23 cellular contexts compared by ENCODE assay signal in the genomic region with DNA sequence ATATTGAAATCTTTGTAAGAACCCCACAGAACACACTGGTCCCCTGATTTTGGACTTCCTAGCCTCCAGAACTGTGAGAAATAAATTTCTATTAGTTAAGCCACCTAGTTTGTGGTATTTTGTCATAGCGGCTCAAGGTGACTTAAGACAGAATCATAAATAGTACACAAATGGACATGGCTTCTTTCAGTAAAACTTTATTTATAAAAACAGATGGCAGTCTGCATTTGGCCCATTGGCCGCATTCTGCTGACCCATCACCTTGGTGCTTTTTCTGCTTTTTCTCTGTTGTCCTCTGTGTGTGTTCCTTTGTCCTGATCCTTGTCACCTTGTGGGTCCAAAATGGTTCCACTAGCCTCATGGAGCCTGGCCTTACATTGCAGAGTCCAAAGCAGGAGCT.
DNase-seq lines count a peak whose midpoint lies in the region; ATAC-seq and TF ChIP-seq lines count a peak whose summit lies in the region.
"Had no signal": no experiment of that assay in that cellular context is flagged by ENCODE, and none has a peak within 500 bp of the region (broad histone marks: within the 10 kb centered on the region; RNA-seq: fewer than 3 reads in every experiment).

No MANE protein-coding gene starts in this region.

- H3K79me2 ChIP-seq in neural cell (replicated peaks; ENCODE audit: insufficient read depth, low read length): no peaks in the 10 kb centered on the region

- H3K9me3 ChIP-seq in right atrium auricular region (no peaks in the 10 kb centered on the region), neural cell (ENCODE audit: low read length) (no peaks in the 10 kb centered on the region)
- H3K9me3 ChIP-seq: A549, HAP-1, Peyer's patch, SJSA1 had no signal

- no peaks in the 10 kb centered on the region for H3F3A ChIP-seq in neural cell (ENCODE audit: insufficient read depth, low read length, poor library complexity, severe bottlenecking)

- H3K4me3 ChIP-seq in right atrium auricular region (no peak overlapping the region), neural cell (ENCODE audit: low read length) (no peak overlapping the region)
- H3K4me3 ChIP-seq: A549, HAP-1, Peyer's patch, SJSA1 had no signal

- peak overlapping the region; percentile 73 for H3K27ac Mint-ChIP-seq in endothelial cell (ENCODE audit: unreplicated experiment)
- H3K27ac Mint-ChIP-seq: B cell; CD4-positive, CD25-positive, alpha-beta regulatory T cell had no signal

- H3K9ac ChIP-seq in neural cell (ENCODE audit: low read length): no peak overlapping the region

- H3K4me1 ChIP-seq in right atrium auricular region: peaks cover 0 to 63% of the 10 kb centered on the region in 2 donors
- H3K4me1 ChIP-seq: A549, HAP-1, SJSA1 had no signal

- H3K9me3 Mint-ChIP-seq in endothelial cell (ENCODE audit: unreplicated experiment): no peaks in the 10 kb centered on the region

- ATAC-seq in left ventricle myocardium superior (no peak), GM18909 (IDR thresholded peaks at IDR 0.05; ENCODE audit: poor library complexity, unreplicated experiment) (no peak)
- ATAC-seq: A549, HepG2 had no signal

- H3K36me3 Mint-ChIP-seq in endothelial cell (ENCODE audit: low read depth, unreplicated experiment): no peaks in the 10 kb centered on the region
- H3K36me3 Mint-ChIP-seq: CD4-positive, CD25-positive, alpha-beta regulatory T cell had no signal

- intact Hi-C loops in left ventricle myocardium superior (cut with micrococcal nuclease): loop anchor here (10.0 kb wide), 1 partner anchor 50 kb away; no protein-coding TSS in a partner anchor

- no peak overlapping the region for H3K4me2 ChIP-seq in neural cell (ENCODE audit: low read length)
- H3K4me2 ChIP-seq: A549 had no signal

- no peaks in the 10 kb centered on the region for H3K27me3 ChIP-seq in right atrium auricular region
- no peaks in the 10 kb centered on the region for H3K27me3 ChIP-seq in neural cell (ENCODE audit: insufficient read depth, low read depth, low read length)
- H3K27me3 ChIP-seq: Peyer's patch, SJSA1 had no signal

- no peaks in the 10 kb centered on the region for H3K9me2 ChIP-seq in neural cell (ENCODE audit: insufficient read depth, low read length)

- DNase-seq in right atrium auricular region (ENCODE audit: low spot score): no peak
- DNase-seq in left ventricle myocardium superior: no peak
- no peak for DNase-seq in endothelial cell (ENCODE audit: low spot score)
- no peak for DNase-seq in NCI-H2107 (lab: John Stamatoyannopoulos, UW)
- DNase-seq in germinal center (ENCODE audit: low spot score): no peak
- DNase-seq: CD4-positive, CD25-positive, alpha-beta regulatory T cell; DMS79; KBM-7; MM.1S; NCI-H1048; NCI-H1417 treated with DMSO at 0.1 percent for 48 hours; NCI-H187; NCI-H345; NCI-H524; Peyer's patch had no signal

- peaks cover 29% of the 10 kb centered on the region for H3K4me1 Mint-ChIP-seq in endothelial cell (ENCODE audit: unreplicated experiment)
- H3K4me1 Mint-ChIP-seq: B cell; CD4-positive, CD25-positive, alpha-beta regulatory T cell had no signal

- TF ChIP-seq CTCF in right atrium auricular region (IDR thresholded peaks at IDR 0.05) (no peak), endothelial cell (IDR thresholded peaks at IDR 0.05; ENCODE audit: unreplicated experiment) (no peak), neural cell (IDR thresholded peaks at IDR 0.05; ENCODE audit: poor library complexity, severe bottlenecking) (no peak)

- peak overlapping the region; percentile 80 to 83 for H3K27ac ChIP-seq in right atrium auricular region
- peak overlapping the region; percentile 40 for H3K27ac ChIP-seq in neural cell (ENCODE audit: low read length)
- H3K27ac ChIP-seq: A549, HL-60, Peyer's patch, SJSA1 had no signal

- H3K27me3 Mint-ChIP-seq in endothelial cell (ENCODE audit: unreplicated experiment): peaks cover 9% of the 10 kb centered on the region
- H3K27me3 Mint-ChIP-seq: CD4-positive, CD25-positive, alpha-beta regulatory T cell had no signal

- TF ChIP-seq RAD21 in neural cell (conservative IDR thresholded peaks at IDR 0.05): no peak

- TF ChIP-seq EP300 in neural cell (conservative IDR thresholded peaks at IDR 0.05; ENCODE audit: poor library complexity, severe bottlenecking): no peak

- H2AFZ ChIP-seq in neural cell (ENCODE audit: low read depth, low read length): no peak overlapping the region

- H4K20me1 ChIP-seq in neural cell (ENCODE audit: insufficient read depth): no peaks in the 10 kb centered on the region

- H3K36me3 ChIP-seq in right atrium auricular region: no peaks in the 10 kb centered on the region
- no peaks in the 10 kb centered on the region for H3K36me3 ChIP-seq in neural cell (ENCODE audit: insufficient read depth, low read length)
- H3K36me3 ChIP-seq: HAP-1, Peyer's patch, SJSA1 had no signal

- H3K4me3 Mint-ChIP-seq in endothelial cell (ENCODE audit: unreplicated experiment): no peak overlapping the region
- H3K4me3 Mint-ChIP-seq: B cell; CD4-positive, CD25-positive, alpha-beta regulatory T cell had no signal

TF ChIP-seq in neural cell, 6 proteins besides CTCF, POLR2A, EP300 and RAD21:
- no peak for TF ChIP-seq EZH2 (IDR thresholded peaks at IDR 0.05; ENCODE audit: borderline replicate concordance, insufficient read depth, low read length, poor library complexity, severe bottlenecking)
- TF ChIP-seq TAF1 (IDR thresholded peaks at IDR 0.05; ENCODE audit: low read depth): no peak
- TF ChIP-seq SMC3 (conservative IDR thresholded peaks at IDR 0.05; ENCODE audit: poor library complexity): no peak
- TF ChIP-seq POLR2AphosphoS5 (IDR thresholded peaks at IDR 0.05): no peak
- no peak for TF ChIP-seq MXI1 (conservative IDR thresholded peaks at IDR 0.05; ENCODE audit: poor library complexity, severe bottlenecking)
- TF ChIP-seq, protein P1, sequence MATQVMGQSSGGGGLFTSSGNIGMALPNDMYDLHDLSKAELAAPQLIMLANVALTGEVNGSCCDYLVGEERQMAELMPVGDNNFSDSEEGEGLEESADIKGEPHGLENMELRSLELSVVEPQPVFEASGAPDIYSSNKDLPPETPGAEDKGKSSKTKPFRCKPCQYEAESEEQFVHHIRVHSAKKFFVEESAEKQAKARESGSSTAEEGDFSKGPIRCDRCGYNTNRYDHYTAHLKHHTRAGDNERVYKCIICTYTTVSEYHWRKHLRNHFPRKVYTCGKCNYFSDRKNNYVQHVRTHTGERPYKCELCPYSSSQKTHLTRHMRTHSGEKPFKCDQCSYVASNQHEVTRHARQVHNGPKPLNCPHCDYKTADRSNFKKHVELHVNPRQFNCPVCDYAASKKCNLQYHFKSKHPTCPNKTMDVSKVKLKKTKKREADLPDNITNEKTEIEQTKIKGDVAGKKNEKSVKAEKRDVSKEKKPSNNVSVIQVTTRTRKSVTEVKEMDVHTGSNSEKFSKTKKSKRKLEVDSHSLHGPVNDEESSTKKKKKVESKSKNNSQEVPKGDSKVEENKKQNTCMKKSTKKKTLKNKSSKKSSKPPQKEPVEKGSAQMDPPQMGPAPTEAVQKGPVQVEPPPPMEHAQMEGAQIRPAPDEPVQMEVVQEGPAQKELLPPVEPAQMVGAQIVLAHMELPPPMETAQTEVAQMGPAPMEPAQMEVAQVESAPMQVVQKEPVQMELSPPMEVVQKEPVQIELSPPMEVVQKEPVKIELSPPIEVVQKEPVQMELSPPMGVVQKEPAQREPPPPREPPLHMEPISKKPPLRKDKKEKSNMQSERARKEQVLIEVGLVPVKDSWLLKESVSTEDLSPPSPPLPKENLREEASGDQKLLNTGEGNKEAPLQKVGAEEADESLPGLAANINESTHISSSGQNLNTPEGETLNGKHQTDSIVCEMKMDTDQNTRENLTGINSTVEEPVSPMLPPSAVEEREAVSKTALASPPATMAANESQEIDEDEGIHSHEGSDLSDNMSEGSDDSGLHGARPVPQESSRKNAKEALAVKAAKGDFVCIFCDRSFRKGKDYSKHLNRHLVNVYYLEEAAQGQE (IDR thresholded peaks at IDR 0.05; ENCODE audit: borderline replicate concordance): no peak
